Comparison of ENCODE assay signal across 1 cellular context in genomic region chr9:92737611-92738299, GRCh38.
TF ChIP-seq lines count a peak whose summit lies in the region.

No MANE protein-coding gene starts in this region.

TF ChIP-seq in WTC11, 78 proteins besides CTCF, POLR2A, EP300 and RAD21 (continued from another document):
- TF ChIP-seq E2F4 (CRISPR knock-in tag; IDR thresholded peaks at IDR 0.05; ENCODE audit: borderline replicate concordance, low read depth) (no peak), CDX4 (CRISPR knock-in tag; IDR thresholded peaks at IDR 0.05; ENCODE audit: borderline replicate concordance) (no peak), EMX1 (CRISPR knock-in tag; IDR thresholded peaks at IDR 0.05) (no peak), FOXP4 (CRISPR knock-in tag; IDR thresholded peaks at IDR 0.05) (no peak), TCF7 (CRISPR knock-in tag; IDR thresholded peaks at IDR 0.05; ENCODE audit: low read depth) (no peak), HMGA2 (CRISPR knock-in tag; IDR thresholded peaks at IDR 0.05) (no peak), RORB (CRISPR knock-in tag; IDR thresholded peaks at IDR 0.05) (no peak), TEAD4 (CRISPR knock-in tag; IDR thresholded peaks at IDR 0.05) (no peak), ZMAT4 (CRISPR knock-in tag; IDR thresholded peaks at IDR 0.05) (no peak), PRDM15 (CRISPR knock-in tag; IDR thresholded peaks at IDR 0.05) (no peak), ESRRA (CRISPR knock-in tag; IDR thresholded peaks at IDR 0.05; ENCODE audit: borderline replicate concordance) (no peak), ZNF121 (CRISPR knock-in tag; IDR thresholded peaks at IDR 0.05) (no peak), IRF1 (CRISPR knock-in tag; IDR thresholded peaks at IDR 0.05) (no peak), ARID4B (CRISPR knock-in tag; IDR thresholded peaks at IDR 0.05; ENCODE audit: borderline replicate concordance) (no peak)
TF ChIP-seq in WTC11: peak in this region for 0.
